Comparison of ENCODE assay signal across 32 cellular contexts in genomic region chr15:35914573-35914972, GRCh38.
"Had no signal": no experiment of that assay in that cellular context is flagged by ENCODE, and none has a peak within 500 bp of the region (broad histone marks: within the 10 kb centered on the region; RNA-seq: fewer than 3 reads in every experiment).

No MANE protein-coding gene starts in this region.

- H3K36me3 ChIP-seq: adrenal gland, ascending aorta, brain microvascular endothelial cell, breast epithelium, cardiac muscle cell had no signal

- H3K27ac ChIP-seq: adrenal gland, ascending aorta, body of pancreas, brain microvascular endothelial cell, breast epithelium, cardiac muscle cell had no signal

- DNase-seq: activated effector memory CD4-positive, alpha-beta T cell treated with anti-CD3 and anti-CD28 coated beads, Interleukin-2, amount 50 U/mL, for 16 hours; activated effector memory CD4-positive, alpha-beta T cell treated with Interleukin-2 at 50 U/mL for 16 hours; activated gamma-delta T cell; activated gamma-delta T cell treated with Interleukin-2 at 50 U/mL for 16 hours; activated naive CD4-positive, alpha-beta T cell; activated naive CD4-positive, alpha-beta T cell treated with anti-CD3 and anti-CD28 coated beads for 36 hours; activated naive CD4-positive, alpha-beta T cell treated with anti-CD3 and anti-CD28 coated beads, Interleukin-2, amount 10 ng/mL, durations not matched to agents 7 days and 5 days; activated naive CD4-positive, alpha-beta T cell treated with anti-CD3 and anti-CD28 coated beads, Interleukin-2, amount 50 U/mL, for 16 hours; activated naive CD4-positive, alpha-beta T cell treated with Interleukin-2 at 50 U/mL for 16 hours; activated naive CD8-positive, alpha-beta T cell treated with anti-CD3 and anti-CD28 coated beads for 36 hours; activated naive CD8-positive, alpha-beta T cell treated with anti-CD3 and anti-CD28 coated beads, Interleukin-2, amount 10 ng/mL, durations not matched to agents 7 days and 5 days; activated naive CD8-positive, alpha-beta T cell treated with anti-CD3 and anti-CD28 coated beads, Interleukin-2, amount 50 U/mL, for 24 hours; activated T-cell treated with anti-CD3 and anti-CD28 coated beads, Interleukin-2, amount 50 U/mL, for 4 hours; activated T-cell treated with anti-CD3 and anti-CD28 coated beads, Interleukin-2, amount 50 U/mL, for 48 hours; activated T-cell treated with anti-CD3 and anti-CD28 coated beads, Interleukin-2, amount 50 U/mL, for 72 hours; adrenal gland; amniotic stem cell; amygdala; anterior cingulate cortex; aorta; body of pancreas; brain microvascular endothelial cell; caudate nucleus; central memory CD4-positive, alpha-beta T cell; cerebellar nuclear complex had no signal

- H3K27me3 ChIP-seq: adrenal gland, ascending aorta, body of pancreas, brain microvascular endothelial cell, breast epithelium, cardiac muscle cell had no signal

- H3K9me3 ChIP-seq: adrenal gland, ascending aorta, body of pancreas had no signal

- FAIRE-seq: astrocyte, bronchial epithelial cell had no signal

- H3K4me1 ChIP-seq: adrenal gland, ascending aorta, breast epithelium had no signal

- ATAC-seq: activated naive CD4-positive, alpha-beta T cell treated with anti-CD3 and anti-CD28 coated beads, Interleukin-2, amount 50 U/mL, for 72 hours; activated naive CD8-positive, alpha-beta T cell treated with anti-CD3 and anti-CD28 coated beads, Interleukin-2, amount 50 U/mL, for 24 hours; activated T-cell treated with anti-CD3 and anti-CD28 coated beads, Interleukin-2, amount 50 U/mL, for 4 hours; activated T-cell treated with anti-CD3 and anti-CD28 coated beads, Interleukin-2, amount 50 U/mL, for 72 hours; activated T-helper 17 cell treated with anti-CD3 and anti-CD28 coated beads, Interleukin-2, amount 50 U/mL, for 72 hours; body of pancreas had no signal

- H3K4me3 ChIP-seq: adrenal gland, ascending aorta, body of pancreas, breast epithelium, cardiac muscle cell had no signal
